20 cellular contexts compared by ENCODE assay signal in the genomic region with DNA sequence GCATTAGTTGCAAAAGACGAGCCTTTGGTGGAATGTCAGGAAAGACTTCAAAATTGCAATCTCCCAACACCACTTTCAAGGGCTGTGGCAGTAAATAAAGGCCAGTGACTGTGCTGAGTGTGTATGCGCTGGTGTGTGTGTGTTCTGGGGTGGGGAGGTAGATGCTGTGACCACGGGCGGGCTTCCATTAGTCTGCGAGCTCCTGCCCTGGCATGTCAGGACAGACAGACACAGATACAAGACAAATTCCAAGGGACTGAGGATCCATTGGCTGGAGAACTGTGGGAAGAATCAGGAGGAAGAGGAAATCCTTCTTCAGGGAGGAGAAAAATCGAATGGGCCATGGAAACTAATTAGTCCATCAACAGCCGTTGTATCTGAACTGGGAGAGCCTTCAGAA.
"Had no signal": no experiment of that assay in that cellular context is flagged by ENCODE, and none has a peak within 500 bp of the region (broad histone marks: within the 10 kb centered on the region; RNA-seq: fewer than 3 reads in every experiment).

No MANE protein-coding gene starts in this region.

- H3K27me3 ChIP-seq: heart left ventricle, sigmoid colon, tibial nerve had no signal

- H3K4me3 ChIP-seq: heart left ventricle, left ventricle myocardium inferior, lower lobe of right lung, sigmoid colon, tibial nerve had no signal

- H3K36me3 Mint-ChIP-seq: naive B cell; stimulated activated memory B cell treated with anti-CD40 and anti-IgM and Interleukin-4, amounts not matched to agents 10 μg/mL and 1 μg/mL and 100 μg/mL, for 72 hours had no signal

- H3K9me3 Mint-ChIP-seq: dendritic cell treated with granulocyte-macrophage colony-stimulating factor and Interleukin-4, amounts not matched to agents 40 ng/mL and 50 ng/mL, for 4 days; effector memory CD8-positive, alpha-beta T cell; naive B cell; nephron; stimulated activated memory B cell treated with anti-CD40 and anti-IgM and Interleukin-4, amounts not matched to agents 10 μg/mL and 1 μg/mL and 100 μg/mL, for 72 hours; stimulated activated naive CD8-positive, alpha-beta T cell treated with anti-CD3 and anti-CD28 coated beads, Interleukin-15, Interleukin-2, amounts not matched to agents 100 ng/mL and 50 ng/mL, for 24 hours had no signal

- H3K9me3 ChIP-seq: heart left ventricle, left ventricle myocardium inferior, lower lobe of right lung, sigmoid colon, tibial nerve had no signal

- H3K27ac ChIP-seq: heart left ventricle, left ventricle myocardium inferior, lower lobe of right lung, sigmoid colon, tibial nerve had no signal

- FAIRE-seq: colon, islet of Langerhans, small intestine had no signal

- H3K4me1 ChIP-seq: lower lobe of right lung, sigmoid colon, tibial nerve had no signal

- DNase-seq: cerebellar nuclear complex; effector memory CD8-positive, alpha-beta T cell; erythroblast; foreskin melanocyte; heart left ventricle; hippocampal formation; left ventricle myocardium inferior; lower lobe of right lung; mesenchymal stem cell; naive B cell; sigmoid colon; small intestine; stimulated activated CD4-positive, alpha-beta T cell treated with anti-CD3 and anti-CD28 coated beads, Interleukin-4, amount 100 ng/mL, for 24 hours had no signal

- H3K4me3 Mint-ChIP-seq: dendritic cell treated with granulocyte-macrophage colony-stimulating factor and Interleukin-4, amounts not matched to agents 40 ng/mL and 50 ng/mL, for 4 days; effector memory CD8-positive, alpha-beta T cell; naive B cell; nephron; stimulated activated memory B cell treated with anti-CD40 and anti-IgM and Interleukin-4, amounts not matched to agents 10 μg/mL and 1 μg/mL and 100 μg/mL, for 72 hours; stimulated activated naive CD8-positive, alpha-beta T cell treated with anti-CD3 and anti-CD28 coated beads, Interleukin-15, Interleukin-2, amounts not matched to agents 100 ng/mL and 50 ng/mL, for 24 hours had no signal

- H3K36me3 ChIP-seq: left ventricle myocardium inferior, lower lobe of right lung, sigmoid colon had no signal

- H3K27ac Mint-ChIP-seq: dendritic cell treated with granulocyte-macrophage colony-stimulating factor and Interleukin-4, amounts not matched to agents 40 ng/mL and 50 ng/mL, for 4 days; effector memory CD8-positive, alpha-beta T cell; nephron; stimulated activated memory B cell treated with anti-CD40 and anti-IgM and Interleukin-4, amounts not matched to agents 10 μg/mL and 1 μg/mL and 100 μg/mL, for 72 hours; stimulated activated naive CD8-positive, alpha-beta T cell treated with anti-CD3 and anti-CD28 coated beads, Interleukin-15, Interleukin-2, amounts not matched to agents 100 ng/mL and 50 ng/mL, for 24 hours had no signal
